17 cellular contexts compared by ENCODE assay signal in genomic region chr6:44642345-44642744, GRCh38.
DNase-seq lines count a peak whose midpoint lies in the region; ATAC-seq, FAIRE-seq and TF ChIP-seq lines count a peak whose summit lies in the region.
"Had no signal": no experiment of that assay in that cellular context is flagged by ENCODE, and none has a peak within 500 bp of the region (broad histone marks: within the 10 kb centered on the region; RNA-seq: fewer than 3 reads in every experiment).

No MANE protein-coding gene starts in this region.

- FAIRE-seq in astrocyte (lab: Jason Lieb, UNC): no peak
- FAIRE-seq: pancreas had no signal

- POLR2A ChIA-PET in CD4-positive, alpha-beta T cell (lab: Charles Lee): no interaction called here

- peak; percentile 40 to 45 for ATAC-seq in activated CD4-positive, CD25-positive, alpha-beta regulatory T cell treated with anti-CD3 and anti-CD28 coated beads, Interleukin-2, amount 50 U/mL, for 24 hours
- peak; percentile 43 for ATAC-seq in CD4-positive, alpha-beta T cell (ENCODE audit: poor library complexity)
- ATAC-seq: gastroesophageal sphincter, pancreas, WTC11 had no signal

- CTCF ChIA-PET in CD4-positive, alpha-beta T cell (lab: Charles Lee): interaction anchor here (1.0 kb wide), 1 partner anchor 13 kb away, joined by 3 read pairs; no protein-coding TSS in a partner anchor

- H3K4me2 ChIP-seq in OCI-LY3 (ENCODE audit: low read length): peak overlapping the region; percentile 89
- peak overlapping the region; percentile 35 for H3K4me2 ChIP-seq in astrocyte (ENCODE audit: low read length)

- H3K27me3 Mint-ChIP-seq in CD4-positive, alpha-beta T cell: no peaks in the 10 kb centered on the region
- no peaks in the 10 kb centered on the region for H3K27me3 Mint-ChIP-seq in astrocyte (ENCODE audit: low read depth, unreplicated experiment)

- no peaks in the 10 kb centered on the region for H3K4me1 Mint-ChIP-seq in CD4-positive, alpha-beta T cell (ENCODE audit: low read depth)
- peaks cover 37% of the 10 kb centered on the region for H3K4me1 Mint-ChIP-seq in astrocyte (ENCODE audit: low read depth, unreplicated experiment)
- H3K4me1 Mint-ChIP-seq: B cell, WTC11 had no signal

- no peak overlapping the region for H3K27ac Mint-ChIP-seq in CD4-positive, alpha-beta T cell
- peak overlapping the region; percentile 84 for H3K27ac Mint-ChIP-seq in astrocyte (ENCODE audit: unreplicated experiment)
- H3K27ac Mint-ChIP-seq: B cell, WTC11 had no signal

- no peaks in the 10 kb centered on the region for H3K27me3 ChIP-seq in CD4-positive, alpha-beta T cell (ENCODE audit: control insufficient read depth, insufficient read depth, low read length)
- H3K27me3 ChIP-seq in OCI-LY3 (ENCODE audit: low read depth, low read length) (peaks cover 8% of the 10 kb centered on the region; the same call in 1 of the 2 replicates), astrocyte (ENCODE audit: insufficient read depth, low read length) (no peaks in the 10 kb centered on the region)
- H3K27me3 ChIP-seq: cardiac muscle cell, pancreas, stomach had no signal

- no peak overlapping the region for H2AFZ ChIP-seq in OCI-LY3 (ENCODE audit: low read depth, low read length)
- H2AFZ ChIP-seq in astrocyte (ENCODE audit: low read depth, low read length): no peak overlapping the region

- H3K36me3 ChIP-seq in OCI-LY3 (replicated peaks; ENCODE audit: low read depth, low read length): no peaks in the 10 kb centered on the region
- no peaks in the 10 kb centered on the region for H3K36me3 ChIP-seq in astrocyte (ENCODE audit: insufficient read depth, low read length)
- H3K36me3 ChIP-seq: cardiac muscle cell, gastroesophageal sphincter, pancreas, stomach had no signal

- no peak overlapping the region for H3K4me3 Mint-ChIP-seq in CD4-positive, alpha-beta T cell
- no peak overlapping the region for H3K4me3 Mint-ChIP-seq in astrocyte (ENCODE audit: unreplicated experiment)
- H3K4me3 Mint-ChIP-seq: B cell, WTC11 had no signal

- H3K9me3 ChIP-seq in CD4-positive, alpha-beta T cell (ENCODE audit: control insufficient read depth, low read length): no peaks in the 10 kb centered on the region
- no peaks in the 10 kb centered on the region for H3K9me3 ChIP-seq in OCI-LY3 (ENCODE audit: insufficient read depth, low read length)
- H3K9me3 ChIP-seq in astrocyte (ENCODE audit: insufficient read depth, low read depth, low read length): no peaks in the 10 kb centered on the region
- H3K9me3 ChIP-seq: gastroesophageal sphincter, pancreas had no signal

- no peaks in the 10 kb centered on the region for H3K9me3 Mint-ChIP-seq in CD4-positive, alpha-beta T cell
- H3K9me3 Mint-ChIP-seq in astrocyte (ENCODE audit: unreplicated experiment): peaks cover 8% of the 10 kb centered on the region

- DNase-seq in activated CD4-positive, CD25-positive, alpha-beta regulatory T cell treated with anti-CD3 and anti-CD28 coated beads, Interleukin-2, amount 50 U/mL, for 72 hours: no peak
- no peak for DNase-seq in CD4-positive, alpha-beta T cell
- DNase-seq in astrocyte (ENCODE audit: low read depth) (no peak), foreskin melanocyte (no peak), NCI-H748 treated with DMSO at 0.1 percent for 48 hours (lab: John Stamatoyannopoulos, UW) (no peak)
- no peak for DNase-seq in central memory CD4-positive, alpha-beta T cell
- DNase-seq: 8988T, GOT3, NCI-H2081 treated with DMSO at 0.1 percent for 48 hours, pancreas, stomach had no signal

- no peak for TF ChIP-seq CTCF in CD4-positive, alpha-beta T cell (IDR thresholded peaks at IDR 0.05)
- TF ChIP-seq CTCF in OCI-LY3 (IDR thresholded peaks at IDR 0.05; ENCODE audit: low read depth, low read length) (no peak), astrocyte (IDR thresholded peaks at IDR 0.05; ENCODE audit: insufficient read depth, low read depth, low read length) (no peak)

- no peak overlapping the region for H3K27ac ChIP-seq in CD4-positive, alpha-beta T cell (ENCODE audit: low read depth, low read length)
- H3K27ac ChIP-seq in OCI-LY3 (ENCODE audit: low read length) (peak overlapping the region; percentile 63), astrocyte (ENCODE audit: low read depth, low read length) (peak overlapping the region; percentile 58)
- H3K27ac ChIP-seq: cardiac muscle cell, gastroesophageal sphincter, pancreas, stomach had no signal

- H3K4me3 ChIP-seq in OCI-LY3 (ENCODE audit: low read length) (peak overlapping the region; percentile 68), astrocyte (ENCODE audit: insufficient read depth, low read depth, low read length) (no peak overlapping the region)
- H3K4me3 ChIP-seq: cardiac muscle cell, gastroesophageal sphincter, pancreas, stomach had no signal

- H3K9ac ChIP-seq in OCI-LY3 (ENCODE audit: low read length) (peak overlapping the region; percentile 48), astrocyte (ENCODE audit: low read length) (peak overlapping the region; percentile 12)

- H3K4me1 ChIP-seq in OCI-LY3 (ENCODE audit: low read length): peaks cover 22% of the 10 kb centered on the region
- H3K4me1 ChIP-seq in astrocyte (ENCODE audit: insufficient read depth, low read length): peaks cover 33% of the 10 kb centered on the region
- H3K4me1 ChIP-seq: gastroesophageal sphincter, pancreas, stomach had no signal

- H4K20me1 ChIP-seq in OCI-LY3 (ENCODE audit: insufficient read depth, low read length) (no peaks in the 10 kb centered on the region), astrocyte (ENCODE audit: insufficient read depth, low read length) (no peaks in the 10 kb centered on the region)

- H3K79me2 ChIP-seq in OCI-LY3 (ENCODE audit: low read length) (no peaks in the 10 kb centered on the region), astrocyte (ENCODE audit: insufficient read depth, low read length) (no peaks in the 10 kb centered on the region)

- intact Hi-C loops in CD4-positive, alpha-beta T cell (cut with DNase I, micrococcal nuclease): no loop called here

- no peaks in the 10 kb centered on the region for H3K36me3 Mint-ChIP-seq in CD4-positive, alpha-beta T cell (ENCODE audit: low read depth)
- peaks cover 5% of the 10 kb centered on the region for H3K36me3 Mint-ChIP-seq in astrocyte (ENCODE audit: low read depth, unreplicated experiment)
- H3K36me3 Mint-ChIP-seq: WTC11 had no signal
